Comparison of ENCODE assay signal across 8 cellular contexts in genomic region chr5:75053286-75054109, GRCh38. TPM values are rescaled to one million over a fixed set of nuclear protein-coding genes. Genes with fewer than 3 reads are reported as not detected.
DNase-seq lines count a peak whose midpoint lies in the region; ATAC-seq and TF ChIP-seq lines count a peak whose summit lies in the region.

No MANE protein-coding gene starts in this region.

- H3K4me3 ChIP-seq in endocrine pancreas (ENCODE audit: control insufficient read depth, insufficient read depth, low read length), result peak overlapping the region; percentile 61

- no peaks in the 10 kb centered on the region for H3K36me3 Mint-ChIP-seq in activated CD4-positive, alpha-beta memory T cell treated with anti-CD3 and anti-CD28 coated beads, Interleukin-2, amount 10 ng/mL, durations not matched to agents 7 days and 5 days (ENCODE audit: low read depth)
- no peaks in the 10 kb centered on the region for H3K36me3 Mint-ChIP-seq in memory B cell

- peak overlapping the region; percentile 78 for H3K4me3 Mint-ChIP-seq in activated CD4-positive, alpha-beta memory T cell treated with anti-CD3 and anti-CD28 coated beads, Interleukin-2, amount 10 ng/mL, durations not matched to agents 7 days and 5 days
- H3K4me3 Mint-ChIP-seq in memory B cell, result peak overlapping the region; percentile 55

- ATAC-seq in memory B cell (ENCODE audit: low read depth), result peak; percentile 34

- H3K9me3 Mint-ChIP-seq in activated CD4-positive, alpha-beta memory T cell treated with anti-CD3 and anti-CD28 coated beads, Interleukin-2, amount 10 ng/mL, durations not matched to agents 7 days and 5 days, result no peaks in the 10 kb centered on the region
- H3K9me3 Mint-ChIP-seq in memory B cell, result no peaks in the 10 kb centered on the region

- H3K4me1 ChIP-seq in endocrine pancreas (ENCODE audit: control insufficient read depth, insufficient read depth, low read length), result peaks cover 12% of the 10 kb centered on the region

- DNase-seq in activated CD4-positive, alpha-beta memory T cell treated with anti-CD3 and anti-CD28 coated beads, Interleukin-2, amount 10 ng/mL, durations not matched to agents 7 days and 5 days, result peak; percentile 56
- no peak for DNase-seq in memory B cell (ENCODE audit: low spot score in 2 of 2)
- DNase-seq in stimulated activated CD8-positive, alpha-beta memory T cell treated with anti-CD3 and anti-CD28 coated beads, Interleukin-12 subunit alpha, Interleukin-12 subunit beta, amount 100 ng/mL, for 4 hours (ENCODE audit: low read depth), result peak; percentile 28
- no peak for DNase-seq in cerebellar nuclear complex (lab: John Stamatoyannopoulos, UW)
- no peak for DNase-seq in NCI-H2196 (lab: John Stamatoyannopoulos, UW; ENCODE audit: unreplicated experiment)

- peak overlapping the region; percentile 69 for H3K27ac Mint-ChIP-seq in activated CD4-positive, alpha-beta memory T cell treated with anti-CD3 and anti-CD28 coated beads, Interleukin-2, amount 10 ng/mL, durations not matched to agents 7 days and 5 days
- H3K27ac Mint-ChIP-seq in memory B cell, result no peak overlapping the region

- H3K9ac ChIP-seq in endocrine pancreas (ENCODE audit: control insufficient read depth, insufficient read depth, low read length), result peak overlapping the region; percentile 62

- no peaks in the 10 kb centered on the region for H3K9me3 ChIP-seq in endocrine pancreas (ENCODE audit: control insufficient read depth, low read length)

- POLR2A ChIA-PET in activated CD4-positive, alpha-beta memory T cell treated with anti-CD3 and anti-CD28 coated beads, Interleukin-2, amount 10 ng/mL, durations not matched to agents 7 days and 5 days (lab: Charles Lee), result interaction anchor here (0.6 to 1.8 kb wide), 7 partner anchors 18 to 1488 kb away, joined by 3 to 7 read pairs (median 3); partner anchors contain the start of genes GFM2, HMGCR and NSA2

- H3K36me3 ChIP-seq in endocrine pancreas (ENCODE audit: control insufficient read depth, insufficient read depth, low read length), result no peaks in the 10 kb centered on the region

- TF ChIP-seq CTCF in GM12872 (IDR thresholded peaks at IDR 0.05; ENCODE audit: insufficient read depth, low read depth, low read length), result 0 out of 3 replicates have a peak, but pooled peaks have one; percentile 3
- peak; percentile 41 for TF ChIP-seq CTCF in LNCAP (IDR thresholded peaks at IDR 0.05)

- CTCF ChIA-PET in activated CD4-positive, alpha-beta memory T cell treated with anti-CD3 and anti-CD28 coated beads, Interleukin-2, amount 10 ng/mL, durations not matched to agents 7 days and 5 days (lab: Charles Lee), result interaction anchor here (0.5 to 1.5 kb wide), 4 partner anchors 11 to 204 kb away, joined by 3 to 11 read pairs (median 3); partner anchors contain the start of gene ANKRD31

- H3K27me3 Mint-ChIP-seq in activated CD4-positive, alpha-beta memory T cell treated with anti-CD3 and anti-CD28 coated beads, Interleukin-2, amount 10 ng/mL, durations not matched to agents 7 days and 5 days, result peaks cover 42% of the 10 kb centered on the region
- peaks cover 34% of the 10 kb centered on the region for H3K27me3 Mint-ChIP-seq in memory B cell

- H3K4me1 Mint-ChIP-seq in activated CD4-positive, alpha-beta memory T cell treated with anti-CD3 and anti-CD28 coated beads, Interleukin-2, amount 10 ng/mL, durations not matched to agents 7 days and 5 days, result peaks cover 69% of the 10 kb centered on the region
- no peaks in the 10 kb centered on the region for H3K4me1 Mint-ChIP-seq in memory B cell

- H3K27me3 ChIP-seq in endocrine pancreas (ENCODE audit: control insufficient read depth, insufficient read depth, low read length), result no peaks in the 10 kb centered on the region

RNA-seq across cellular contexts. Expression of gene GCNT4, which starts 1.1 kb away (rescaled TPM):
- 1 to 10 TPM; 1.5 to 1.6 TPM for total RNA-seq in activated CD4-positive, alpha-beta memory T cell treated with anti-CD3 and anti-CD28 coated beads, Interleukin-2, amount 10 ng/mL, durations not matched to agents 7 days and 5 days

Comparison
In these comparisons a context has a peak if more than half of its experiments do, and no peak if none do; other contexts are left out.
1. DNase-seq: peak in activated CD4-positive, alpha-beta memory T cell treated with anti-CD3 and anti-CD28 coated beads, Interleukin-2, amount 10 ng/mL, durations not matched to agents 7 days and 5 days (single experiment) and stimulated activated CD8-positive, alpha-beta memory T cell treated with anti-CD3 and anti-CD28 coated beads, Interleukin-12 subunit alpha, Interleukin-12 subunit beta, amount 100 ng/mL, for 4 hours (single experiment); none in memory B cell (0 of 2), cerebellar nuclear complex (0 of 2) and NCI-H2196 (single experiment).